9 cellular contexts compared by ENCODE assay signal in the genomic region with DNA sequence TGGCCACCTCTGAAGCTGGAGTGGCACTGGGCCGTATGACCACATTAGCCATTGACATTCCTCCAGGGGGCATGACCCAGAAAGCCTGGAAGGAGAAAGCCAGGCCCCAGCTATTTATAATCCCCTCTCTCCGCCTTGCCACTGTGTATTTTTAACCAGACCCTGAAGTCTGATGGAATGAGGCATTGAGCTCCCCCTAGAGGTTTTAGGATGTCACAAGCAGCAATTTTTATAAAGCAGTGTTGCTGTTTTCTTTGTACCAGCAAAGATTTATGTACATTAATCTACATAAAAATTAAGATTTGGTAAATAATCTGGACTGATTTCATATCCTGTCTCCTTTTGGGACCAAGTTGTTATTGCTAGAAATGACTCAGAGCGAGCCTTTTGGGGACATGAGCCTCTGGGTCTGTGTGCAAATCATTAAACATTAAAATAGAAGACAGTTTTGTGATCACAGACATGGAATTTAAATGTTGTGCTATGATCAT.
A peak's percentile ranks its signal among the peaks of the same experiment; 100 is the strongest.
DNase-seq lines count a peak whose midpoint lies in the region; ATAC-seq and TF ChIP-seq lines count a peak whose summit lies in the region.
"Had no signal": no experiment of that assay in that cellular context is flagged by ENCODE, and none has a peak within 500 bp of the region (broad histone marks: within the 10 kb centered on the region; RNA-seq: fewer than 3 reads in every experiment).

No MANE protein-coding gene starts in this region.

- H3K27me3 ChIP-seq in HL-60 (ENCODE audit: insufficient read depth, poor library complexity, severe bottlenecking) (no peaks in the 10 kb centered on the region), stomach smooth muscle (ENCODE audit: control insufficient read depth in 1 of 2, insufficient read depth in 2 of 2, low read length in 2 of 2) (no peaks in the 10 kb centered on the region)

- in situ Hi-C loops in astrocyte of the spinal cord (cut with HindIII; ENCODE audit: low sequenced_read_pairs), result loop anchor here (25.0 kb wide), 1 partner anchor 283 kb away; no protein-coding TSS in a partner anchor

- no peaks in the 10 kb centered on the region for H3K9me3 Mint-ChIP-seq in activated T-cell treated with anti-CD3 and anti-CD28 coated beads, Interleukin-2, amount 50 U/mL, for 24 hours
- H3K9me3 Mint-ChIP-seq: naive thymus-derived CD8-positive, alpha-beta T cell had no signal

- DNase-seq in AG09319 (ENCODE audit: extremely low read depth, low read depth), result no peak
- DNase-seq in HL-60 (ENCODE audit: low read depth in 1 of 2, low spot score in 1 of 2), result peak in 1 of 2 experiments; percentile 30
- peak; percentile 47 for DNase-seq in NCI-H524 treated with DMSO at 0.1 percent for 48 hours (lab: John Stamatoyannopoulos, UW)
- peak; percentile 73 for DNase-seq in astrocyte of the spinal cord (ENCODE audit: low read depth, low spot score)
- DNase-seq in iPS-NIHi7 (ENCODE audit: extremely low spot score), result peak; percentile 71
- DNase-seq in activated T-cell treated with anti-CD3 and anti-CD28 coated beads, Interleukin-2, amount 50 U/mL, for 24 hours, result no peak

- peak; percentile 38 for ATAC-seq in GM18861 (IDR thresholded peaks at IDR 0.05; ENCODE audit: unreplicated experiment)
- ATAC-seq: naive thymus-derived CD8-positive, alpha-beta T cell had no signal

- peak; percentile 85 for TF ChIP-seq CTCF in AG09319 (IDR thresholded peaks at IDR 0.05; ENCODE audit: low read depth, low read length)
- TF ChIP-seq CTCF in HL-60 (IDR thresholded peaks at IDR 0.05; ENCODE audit: insufficient read depth, low read length), result peak; percentile 35
- peak; percentile 78 for TF ChIP-seq CTCF in astrocyte of the spinal cord (IDR thresholded peaks at IDR 0.05; ENCODE audit: low read depth, low read length)

- H3K9me3 ChIP-seq in stomach smooth muscle (ENCODE audit: control insufficient read depth in 2 of 2, low read length in 2 of 2), result no peaks in the 10 kb centered on the region

- H3K27me3 Mint-ChIP-seq in activated T-cell treated with anti-CD3 and anti-CD28 coated beads, Interleukin-2, amount 50 U/mL, for 24 hours, result peaks cover 46% of the 10 kb centered on the region

- H3K36me3 Mint-ChIP-seq in activated T-cell treated with anti-CD3 and anti-CD28 coated beads, Interleukin-2, amount 50 U/mL, for 24 hours (ENCODE audit: low read depth), result no peaks in the 10 kb centered on the region
- H3K36me3 Mint-ChIP-seq: naive thymus-derived CD8-positive, alpha-beta T cell had no signal

- H3K27ac ChIP-seq in HL-60 (replicated peaks) (no peak overlapping the region), stomach smooth muscle (ENCODE audit: low read length) (peak overlapping the region; percentile 6)

- peaks cover 9% of the 10 kb centered on the region for H3K4me1 Mint-ChIP-seq in activated T-cell treated with anti-CD3 and anti-CD28 coated beads, Interleukin-2, amount 50 U/mL, for 24 hours (ENCODE audit: low read depth)

- no peak overlapping the region for H3K9ac ChIP-seq in stomach smooth muscle (ENCODE audit: low read length in 2 of 2)

- H3K36me3 ChIP-seq in stomach smooth muscle (ENCODE audit: control insufficient read depth in 2 of 2, insufficient read depth in 2 of 2, low read length in 2 of 2), result no peaks in the 10 kb centered on the region

- no peak overlapping the region for H3K4me3 Mint-ChIP-seq in activated T-cell treated with anti-CD3 and anti-CD28 coated beads, Interleukin-2, amount 50 U/mL, for 24 hours
- H3K4me3 Mint-ChIP-seq: naive thymus-derived CD8-positive, alpha-beta T cell had no signal

- H3K27ac Mint-ChIP-seq in activated T-cell treated with anti-CD3 and anti-CD28 coated beads, Interleukin-2, amount 50 U/mL, for 24 hours, result no peak overlapping the region
- H3K27ac Mint-ChIP-seq: naive thymus-derived CD8-positive, alpha-beta T cell had no signal

- H3K4me3 ChIP-seq in HL-60 (replicated peaks; ENCODE audit: insufficient read depth, low read length) (no peak overlapping the region), astrocyte of the spinal cord (ENCODE audit: low read depth, low read length) (no peak overlapping the region), stomach smooth muscle (ENCODE audit: low read length in 2 of 2) (no peak overlapping the region)

- H3K4me1 ChIP-seq in stomach smooth muscle (ENCODE audit: control insufficient read depth, insufficient read depth, low read length), result peaks cover 22% of the 10 kb centered on the region

Comparison
In these comparisons a context has a peak if more than half of its experiments do, and no peak if none do; other contexts are left out.
1. DNase-seq: peak in NCI-H524 treated with DMSO at 0.1 percent for 48 hours (single experiment), astrocyte of the spinal cord (single experiment) and iPS-NIHi7 (single experiment); none in AG09319 (single experiment) and activated T-cell treated with anti-CD3 and anti-CD28 coated beads, Interleukin-2, amount 50 U/mL, for 24 hours (single experiment).
2. CTCF ChIP-seq: peak in every context shown above with its lines; median percentile 85 in AG09319; 78 in astrocyte of the spinal cord; 35 in HL-60.